Comparison of ENCODE assay signal across 8 cellular contexts in the genomic region with DNA sequence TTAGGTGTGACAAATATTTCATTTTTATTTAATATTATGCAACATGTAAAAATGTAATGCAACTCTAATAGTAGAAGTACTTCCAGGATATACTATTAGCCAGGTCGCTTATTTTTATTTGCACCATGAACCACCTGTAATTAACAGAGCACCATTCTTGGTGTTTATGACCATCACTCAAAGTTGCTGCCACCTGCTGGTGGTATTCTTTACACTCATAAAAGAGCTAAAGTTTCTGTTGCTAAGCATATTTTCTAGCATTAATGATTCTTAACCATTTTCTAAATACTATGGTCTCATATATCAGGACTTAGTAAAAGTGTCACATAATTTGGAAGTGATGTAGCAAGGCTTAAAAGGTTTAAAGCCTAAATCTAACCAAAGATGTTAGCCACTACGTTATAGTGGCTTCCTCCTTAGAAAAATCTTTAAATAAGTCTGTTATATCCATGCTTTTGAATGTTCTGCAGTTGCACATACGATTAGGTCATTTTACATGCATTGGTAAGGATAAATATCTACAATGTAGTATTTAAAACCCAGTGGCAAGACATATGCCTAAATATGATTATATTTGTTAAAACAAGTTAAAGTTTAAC.
DNase-seq lines count a peak whose midpoint lies in the region; ATAC-seq, FAIRE-seq and TF ChIP-seq lines count a peak whose summit lies in the region.

No MANE protein-coding gene starts in this region.

- no peak overlapping the region for H3K4me2 ChIP-seq in PC-3 (ENCODE audit: low read length)

- H3K27me3 ChIP-seq in PC-3 (ENCODE audit: low read length) (no peaks in the 10 kb centered on the region), esophagus muscularis mucosa (no peaks in the 10 kb centered on the region)

- H3K27ac ChIP-seq in PC-3 (ENCODE audit: low read length) (no peak overlapping the region), esophagus muscularis mucosa (replicated peaks in 1 of 4) (no peak overlapping the region)

- H2AFZ ChIP-seq in PC-3 (ENCODE audit: low read length): no peak overlapping the region

- TF ChIP-seq POLR2A in esophagus muscularis mucosa (IDR thresholded peaks at IDR 0.05; ENCODE audit: low read depth) (no peak), GM12891 (IDR thresholded peaks at IDR 0.05; ENCODE audit: low read depth, low read length) (no peak)

- H3K27ac Mint-ChIP-seq in progenitor cell of endocrine pancreas: no peak overlapping the region
- no peak overlapping the region for H3K27ac Mint-ChIP-seq in effector memory CD8-positive, alpha-beta T cell

- H3K9me2 ChIP-seq in PC-3 (replicated peaks; ENCODE audit: low read length): no peaks in the 10 kb centered on the region

- no peak overlapping the region for H3K9ac ChIP-seq in PC-3 (ENCODE audit: low read length)

- H3K36me3 Mint-ChIP-seq in progenitor cell of endocrine pancreas (ENCODE audit: insufficient read depth): no peaks in the 10 kb centered on the region
- H3K36me3 Mint-ChIP-seq in effector memory CD8-positive, alpha-beta T cell (ENCODE audit: insufficient read depth): no peaks in the 10 kb centered on the region

- H3K4me1 Mint-ChIP-seq in progenitor cell of endocrine pancreas (ENCODE audit: low read depth): no peaks in the 10 kb centered on the region
- no peaks in the 10 kb centered on the region for H3K4me1 Mint-ChIP-seq in effector memory CD8-positive, alpha-beta T cell (ENCODE audit: low read depth in 2 of 2)

- TF ChIP-seq CTCF in AG04449 (IDR thresholded peaks at IDR 0.05; ENCODE audit: insufficient read depth, low read length, missing control alignments) (peak; percentile 34), PC-3 (conservative IDR thresholded peaks at IDR 0.05; ENCODE audit: low read depth, low read length) (peak; percentile 85), esophagus muscularis mucosa (IDR thresholded peaks at IDR 0.05) (peak; percentile 33 to 49 (median 41)), progenitor cell of endocrine pancreas (IDR thresholded peaks at IDR 0.05; ENCODE audit: unreplicated experiment) (peak; percentile 81)

- no peak overlapping the region for H3K4me3 Mint-ChIP-seq in progenitor cell of endocrine pancreas (ENCODE audit: low read depth)
- no peak overlapping the region for H3K4me3 Mint-ChIP-seq in effector memory CD8-positive, alpha-beta T cell

- CTCF ChIA-PET in AG04449 (lab: Yijun Ruan, JAX): interaction anchor here (0.5 to 4.9 kb wide), 34 partner anchors 8 to 947 kb away, joined by 3 to 35 read pairs (median 4); no protein-coding TSS in a partner anchor
- CTCF ChIA-PET in PC-3 (lab: Charles Lee): interaction anchor here (0.6 to 1.2 kb wide), 9 partner anchors 14 to 1028 kb away, joined by 3 to 6 read pairs (median 4); no protein-coding TSS in a partner anchor

- peaks cover 3% of the 10 kb centered on the region for H3K9me3 Mint-ChIP-seq in progenitor cell of endocrine pancreas (ENCODE audit: low read depth)
- H3K9me3 Mint-ChIP-seq in effector memory CD8-positive, alpha-beta T cell: peaks cover 0 to 4% of the 10 kb centered on the region in 2 donors

- H3K36me3 ChIP-seq in PC-3 (ENCODE audit: low read depth, low read length): no peaks in the 10 kb centered on the region; the same call in 1 of the 2 replicates
- no peaks in the 10 kb centered on the region for H3K36me3 ChIP-seq in esophagus muscularis mucosa

- H3K4me3 ChIP-seq in AG04449 (ENCODE audit: low read depth, low read length) (no peak overlapping the region), PC-3 (ENCODE audit: low read length) (no peak overlapping the region), esophagus muscularis mucosa (no peak overlapping the region)

- WGBS in esophagus muscularis mucosa: 71% methylated on average over 3 of the region's 3 CpGs

- H3K9me3 ChIP-seq in PC-3 (ENCODE audit: low read length) (no peaks in the 10 kb centered on the region), esophagus muscularis mucosa (no peaks in the 10 kb centered on the region)

- TF ChIP-seq EP300 in esophagus muscularis mucosa (IDR thresholded peaks at IDR 0.05): no peak

- H3K4me1 ChIP-seq in PC-3 (ENCODE audit: insufficient read depth, low read length): no peaks in the 10 kb centered on the region
- no peaks in the 10 kb centered on the region for H3K4me1 ChIP-seq in esophagus muscularis mucosa

- POLR2A ChIA-PET in AG04449 (lab: Yijun Ruan, JAX): no interaction called here
- POLR2A ChIA-PET in PC-3 (lab: Charles Lee; ENCODE audit: unreplicated experiment): no interaction called here

- no TSS peak for BruUV-seq in PC-3 (replicated peaks; lab: Mats Ljungman, UMichigan)

- no peaks in the 10 kb centered on the region for H3K27me3 Mint-ChIP-seq in progenitor cell of endocrine pancreas
- no peaks in the 10 kb centered on the region for H3K27me3 Mint-ChIP-seq in effector memory CD8-positive, alpha-beta T cell

- no peak for DNase-seq in AG04449 (ENCODE audit: low read depth, low spot score)
- peak; percentile 35 for DNase-seq in GM03348 (ENCODE audit: low spot score)
- peak; percentile 67 for DNase-seq in PC-3
- no peak for DNase-seq in esophagus muscularis mucosa (ENCODE audit: extremely low spot score)
- DNase-seq in progenitor cell of endocrine pancreas (ENCODE audit: low spot score, unreplicated experiment): no peak
- no peak for DNase-seq in effector memory CD8-positive, alpha-beta T cell
- no peak for DNase-seq in GM12891 (ENCODE audit: insufficient read length, low spot score)

- no peaks in the 10 kb centered on the region for H4K20me1 ChIP-seq in PC-3 (ENCODE audit: low read length)

- intact Hi-C loops in PC-3 (cut with micrococcal nuclease) (loop anchor here (1.0 to 2.0 kb wide), 3 partner anchors 450 to 944 kb away; no protein-coding TSS in a partner anchor), esophagus muscularis mucosa (cut with DNase I) (no loop called here)

- H3F3A ChIP-seq in PC-3 (ENCODE audit: low read length, unreplicated experiment): no peaks in the 10 kb centered on the region

- no peaks in the 10 kb centered on the region for H3K79me2 ChIP-seq in PC-3 (ENCODE audit: low read length)

- ATAC-seq in HG03469 (IDR thresholded peaks at IDR 0.05; ENCODE audit: unreplicated experiment) (peak; percentile 73), PC-3 (peak; percentile 29; the same call in 1 of the 2 replicates)
- ATAC-seq in effector memory CD8-positive, alpha-beta T cell (replicated peaks): no peak

- no peak for FAIRE-seq in GM12891 (lab: Jason Lieb, UNC)

TF ChIP-seq in GM12891, 5 proteins besides CTCF, POLR2A, EP300 and RAD21:
- TF ChIP-seq TAF1 (IDR thresholded peaks at IDR 0.05; ENCODE audit: low read depth, low read length): no peak
- TF ChIP-seq PAX5 (IDR thresholded peaks at IDR 0.05; ENCODE audit: insufficient read depth, low read length, severe bottlenecking): no peak
- TF ChIP-seq POU2F2 (IDR thresholded peaks at IDR 0.05; ENCODE audit: low read depth, low read length): no peak
- no peak for TF ChIP-seq POLR2AphosphoS5 (IDR thresholded peaks at IDR 0.05; ENCODE audit: low read depth, low read length)
- TF ChIP-seq SPI1 (IDR thresholded peaks at IDR 0.05; ENCODE audit: low read depth, low read length): no peak

Comparison
In these comparisons a context has a peak if more than half of its experiments do, and no peak if none do; other contexts are left out.
1. DNase-seq: peak in GM03348 (single experiment) and PC-3 (single experiment); none in AG04449 (single experiment), esophagus muscularis mucosa (single experiment), progenitor cell of endocrine pancreas (single experiment), effector memory CD8-positive, alpha-beta T cell (0 of 3) and GM12891 (single experiment).
2. CTCF ChIP-seq: peak in every context shown above with its lines; median percentile 85 in PC-3; 81 in progenitor cell of endocrine pancreas; 41 in esophagus muscularis mucosa; 34 in AG04449.